In the genomic region with DNA sequence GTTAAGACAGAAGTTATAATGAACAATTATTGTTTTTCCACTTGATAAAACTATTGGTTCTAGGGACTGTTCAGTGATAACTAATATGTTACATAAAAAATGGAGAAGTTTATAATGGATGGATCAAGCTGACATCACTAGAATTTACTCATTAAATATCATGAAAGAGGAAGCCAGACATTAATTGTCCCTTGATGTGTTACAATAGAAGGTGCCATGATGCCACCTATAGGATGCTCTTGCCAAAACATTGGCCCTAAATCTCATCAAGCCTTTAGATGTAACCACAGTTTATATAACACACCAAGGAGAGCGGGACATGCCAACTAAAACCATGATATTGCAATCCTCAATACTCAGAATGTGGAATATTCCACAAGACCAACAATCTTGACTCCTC, we compare ENCODE assay signal across 10 cellular contexts.
DNase-seq lines count a peak whose midpoint lies in the region; ATAC-seq and TF ChIP-seq lines count a peak whose summit lies in the region.
"Had no signal": no experiment of that assay in that cellular context is flagged by ENCODE, and none has a peak within 500 bp of the region (broad histone marks: within the 10 kb centered on the region; RNA-seq: fewer than 3 reads in every experiment).

No MANE protein-coding gene starts in this region.

- CTCF ChIA-PET in activated CD8-positive, alpha-beta T cell treated with anti-CD3 and anti-CD28 coated beads for 36 hours (lab: Charles Lee), result interaction anchor here (1.2 kb wide), 1 partner anchor 129 kb away, joined by 3 read pairs; no protein-coding TSS in a partner anchor
- CTCF ChIA-PET in activated CD8-positive, alpha-beta T cell treated with anti-CD3 and anti-CD28 coated beads, Interleukin-2, amount 10 ng/mL, durations not matched to agents 7 days and 5 days (lab: Charles Lee), result no interaction called here

- no peaks in the 10 kb centered on the region for H3K27me3 Mint-ChIP-seq in activated CD8-positive, alpha-beta T cell treated with anti-CD3 and anti-CD28 coated beads for 36 hours
- H3K27me3 Mint-ChIP-seq in activated CD8-positive, alpha-beta T cell treated with anti-CD3 and anti-CD28 coated beads, Interleukin-2, amount 10 ng/mL, durations not matched to agents 7 days and 5 days (ENCODE audit: low read depth), result no peaks in the 10 kb centered on the region
- H3K27me3 Mint-ChIP-seq: activated T-cell treated with anti-CD3 and anti-CD28 coated beads, Interleukin-2, amount 50 U/mL, for 24 hours had no signal

- H3K4me1 Mint-ChIP-seq in activated CD8-positive, alpha-beta T cell treated with anti-CD3 and anti-CD28 coated beads for 36 hours (ENCODE audit: low read depth), result no peaks in the 10 kb centered on the region
- H3K4me1 Mint-ChIP-seq in activated CD8-positive, alpha-beta T cell treated with anti-CD3 and anti-CD28 coated beads, Interleukin-2, amount 10 ng/mL, durations not matched to agents 7 days and 5 days (ENCODE audit: low read depth), result no peaks in the 10 kb centered on the region

- no peak overlapping the region for H3K4me3 Mint-ChIP-seq in activated CD8-positive, alpha-beta T cell treated with anti-CD3 and anti-CD28 coated beads for 36 hours
- no peak overlapping the region for H3K4me3 Mint-ChIP-seq in activated CD8-positive, alpha-beta T cell treated with anti-CD3 and anti-CD28 coated beads, Interleukin-2, amount 10 ng/mL, durations not matched to agents 7 days and 5 days
- H3K4me3 Mint-ChIP-seq: activated T-cell treated with anti-CD3 and anti-CD28 coated beads, Interleukin-2, amount 50 U/mL, for 24 hours had no signal

- peak; percentile 12 for DNase-seq in activated CD8-positive, alpha-beta T cell treated with anti-CD3 and anti-CD28 coated beads for 36 hours
- no peak for DNase-seq in activated CD8-positive, alpha-beta T cell treated with anti-CD3 and anti-CD28 coated beads, Interleukin-2, amount 10 ng/mL, durations not matched to agents 7 days and 5 days
- DNase-seq in NCI-H748 (lab: John Stamatoyannopoulos, UW; ENCODE audit: unreplicated experiment) (peak; percentile 70), cerebellar cortex (ENCODE audit: low spot score) (peak; percentile 10), stromal cell of bone marrow (ENCODE audit: low read depth) (peak; percentile 11), ecto neural progenitor cell (ENCODE audit: low spot score) (no peak), SIG-M5 treated with dmso at 0.1 percent for 504 hours (lab: John Stamatoyannopoulos, UW; ENCODE audit: unreplicated experiment) (no peak)
- DNase-seq: activated T-cell treated with anti-CD3 and anti-CD28 coated beads, Interleukin-2, amount 50 U/mL, for 24 hours; NCI-H187 treated with DMSO at 0.1 percent for 48 hours had no signal

- TF ChIP-seq CTCF in activated CD8-positive, alpha-beta T cell treated with anti-CD3 and anti-CD28 coated beads for 36 hours (IDR thresholded peaks at IDR 0.05), result no peak

- intact Hi-C loops in activated CD8-positive, alpha-beta T cell treated with anti-CD3 and anti-CD28 coated beads for 36 hours (cut with micrococcal nuclease), result no loop called here

- no peak overlapping the region for H3K27ac Mint-ChIP-seq in activated CD8-positive, alpha-beta T cell treated with anti-CD3 and anti-CD28 coated beads for 36 hours
- H3K27ac Mint-ChIP-seq in activated CD8-positive, alpha-beta T cell treated with anti-CD3 and anti-CD28 coated beads, Interleukin-2, amount 10 ng/mL, durations not matched to agents 7 days and 5 days, result no peak overlapping the region
- H3K27ac Mint-ChIP-seq: activated T-cell treated with anti-CD3 and anti-CD28 coated beads, Interleukin-2, amount 50 U/mL, for 24 hours had no signal

- H3K9me3 Mint-ChIP-seq in activated CD8-positive, alpha-beta T cell treated with anti-CD3 and anti-CD28 coated beads for 36 hours, result no peaks in the 10 kb centered on the region
- no peaks in the 10 kb centered on the region for H3K9me3 Mint-ChIP-seq in activated CD8-positive, alpha-beta T cell treated with anti-CD3 and anti-CD28 coated beads, Interleukin-2, amount 10 ng/mL, durations not matched to agents 7 days and 5 days (ENCODE audit: insufficient read depth)
- H3K9me3 Mint-ChIP-seq: activated T-cell treated with anti-CD3 and anti-CD28 coated beads, Interleukin-2, amount 50 U/mL, for 24 hours had no signal

- ATAC-seq in activated CD8-positive, alpha-beta T cell treated with anti-CD3 and anti-CD28 coated beads for 36 hours, result no peak
- no peak for ATAC-seq in activated CD8-positive, alpha-beta T cell treated with anti-CD3 and anti-CD28 coated beads, Interleukin-2, amount 10 ng/mL, durations not matched to agents 7 days and 5 days
- no peak for ATAC-seq in GM18867 (IDR thresholded peaks at IDR 0.05; ENCODE audit: unreplicated experiment)

- POLR2A ChIA-PET in activated CD8-positive, alpha-beta T cell treated with anti-CD3 and anti-CD28 coated beads for 36 hours (lab: Charles Lee), result interaction anchor here (1.1 kb wide), 1 partner anchor 15 kb away, joined by 3 read pairs; no protein-coding TSS in a partner anchor
- POLR2A ChIA-PET in activated CD8-positive, alpha-beta T cell treated with anti-CD3 and anti-CD28 coated beads, Interleukin-2, amount 10 ng/mL, durations not matched to agents 7 days and 5 days (lab: Charles Lee), result no interaction called here

- H3K36me3 Mint-ChIP-seq in activated CD8-positive, alpha-beta T cell treated with anti-CD3 and anti-CD28 coated beads for 36 hours (ENCODE audit: low read depth), result no peaks in the 10 kb centered on the region
- H3K36me3 Mint-ChIP-seq in activated CD8-positive, alpha-beta T cell treated with anti-CD3 and anti-CD28 coated beads, Interleukin-2, amount 10 ng/mL, durations not matched to agents 7 days and 5 days (ENCODE audit: low read depth), result no peaks in the 10 kb centered on the region

Comparison
In these comparisons a context has a peak if more than half of its experiments do, and no peak if none do; other contexts are left out.
1. DNase-seq: peak in activated CD8-positive, alpha-beta T cell treated with anti-CD3 and anti-CD28 coated beads for 36 hours (single experiment), NCI-H748 (single experiment), cerebellar cortex (single experiment) and stromal cell of bone marrow (single experiment); none in activated CD8-positive, alpha-beta T cell treated with anti-CD3 and anti-CD28 coated beads, Interleukin-2, amount 10 ng/mL, durations not matched to agents 7 days and 5 days (single experiment), ecto neural progenitor cell (single experiment) and SIG-M5 treated with dmso at 0.1 percent for 504 hours (single experiment).